In genomic region chr5:137220523-137220927, GRCh38 we compare ENCODE assay signal across 8 cellular contexts.
DNase-seq lines count a peak whose midpoint lies in the region; ATAC-seq, FAIRE-seq and TF ChIP-seq lines count a peak whose summit lies in the region.

No MANE protein-coding gene starts in this region.

- peak; percentile 91 for TF ChIP-seq CTCF in VCaP (conservative IDR thresholded peaks at IDR 0.05)

- H3K4me3 Mint-ChIP-seq in activated naive CD4-positive, alpha-beta T cell treated with anti-CD3 and anti-CD28 coated beads, Interleukin-2, amount 10 ng/mL, durations not matched to agents 7 days and 5 days, result no peak overlapping the region

- H3K27me3 Mint-ChIP-seq in activated naive CD4-positive, alpha-beta T cell treated with anti-CD3 and anti-CD28 coated beads, Interleukin-2, amount 10 ng/mL, durations not matched to agents 7 days and 5 days, result peaks cover 8% of the 10 kb centered on the region

- DNase-seq in activated naive CD4-positive, alpha-beta T cell treated with anti-CD3 and anti-CD28 coated beads, Interleukin-2, amount 50 U/mL, for 72 hours (ENCODE audit: low spot score in 2 of 2), result no peak
- DNase-seq in activated naive CD4-positive, alpha-beta T cell treated with anti-CD3 and anti-CD28 coated beads, Interleukin-2, amount 10 ng/mL, durations not matched to agents 7 days and 5 days, result no peak
- DNase-seq in NCI-H1694 (lab: John Stamatoyannopoulos, UW) (peak; percentile 6), hepatic stellate cell (ENCODE audit: low spot score) (peak; percentile 59), urothelium cell line (ENCODE audit: low spot score) (peak; percentile 65)
- no peak for DNase-seq in activated CD4-positive, alpha-beta T cell treated with anti-CD3 and anti-CD28 coated beads, Interleukin-2, amount 50 U/mL, for 48 hours

- H3K27ac Mint-ChIP-seq in activated naive CD4-positive, alpha-beta T cell treated with anti-CD3 and anti-CD28 coated beads, Interleukin-2, amount 50 U/mL, for 72 hours, result no peak overlapping the region
- H3K27ac Mint-ChIP-seq in activated naive CD4-positive, alpha-beta T cell treated with anti-CD3 and anti-CD28 coated beads, Interleukin-2, amount 10 ng/mL, durations not matched to agents 7 days and 5 days, result no peak overlapping the region

- peak; percentile 61 to 70 for ATAC-seq in activated naive CD4-positive, alpha-beta T cell treated with anti-CD3 and anti-CD28 coated beads, Interleukin-2, amount 50 U/mL, for 72 hours
- peak; percentile 82 for ATAC-seq in HG02759 (IDR thresholded peaks at IDR 0.05; ENCODE audit: unreplicated experiment)

- CTCF ChIA-PET in activated naive CD4-positive, alpha-beta T cell treated with anti-CD3 and anti-CD28 coated beads, Interleukin-2, amount 10 ng/mL, durations not matched to agents 7 days and 5 days (lab: Charles Lee), result no interaction called here

- no peak for FAIRE-seq in urothelium cell line (lab: Jason Lieb, UNC)

- H3K27ac ChIP-seq in VCaP, result peak overlapping the region; percentile 83

- no peaks in the 10 kb centered on the region for H3K4me1 Mint-ChIP-seq in activated naive CD4-positive, alpha-beta T cell treated with anti-CD3 and anti-CD28 coated beads, Interleukin-2, amount 10 ng/mL, durations not matched to agents 7 days and 5 days

- no peaks in the 10 kb centered on the region for H3K9me3 Mint-ChIP-seq in activated naive CD4-positive, alpha-beta T cell treated with anti-CD3 and anti-CD28 coated beads, Interleukin-2, amount 50 U/mL, for 72 hours
- H3K9me3 Mint-ChIP-seq in activated naive CD4-positive, alpha-beta T cell treated with anti-CD3 and anti-CD28 coated beads, Interleukin-2, amount 10 ng/mL, durations not matched to agents 7 days and 5 days, result no peaks in the 10 kb centered on the region

- H3K36me3 Mint-ChIP-seq in activated naive CD4-positive, alpha-beta T cell treated with anti-CD3 and anti-CD28 coated beads, Interleukin-2, amount 50 U/mL, for 72 hours, result no peaks in the 10 kb centered on the region
- H3K36me3 Mint-ChIP-seq in activated naive CD4-positive, alpha-beta T cell treated with anti-CD3 and anti-CD28 coated beads, Interleukin-2, amount 10 ng/mL, durations not matched to agents 7 days and 5 days, result no peaks in the 10 kb centered on the region

Comparison
In these comparisons a context has a peak if more than half of its experiments do, and no peak if none do; other contexts are left out.
1. DNase-seq: peak in NCI-H1694 (single experiment), hepatic stellate cell (single experiment) and urothelium cell line (single experiment); none in activated naive CD4-positive, alpha-beta T cell treated with anti-CD3 and anti-CD28 coated beads, Interleukin-2, amount 50 U/mL, for 72 hours (0 of 2), activated naive CD4-positive, alpha-beta T cell treated with anti-CD3 and anti-CD28 coated beads, Interleukin-2, amount 10 ng/mL, durations not matched to agents 7 days and 5 days (single experiment) and activated CD4-positive, alpha-beta T cell treated with anti-CD3 and anti-CD28 coated beads, Interleukin-2, amount 50 U/mL, for 48 hours (0 of 2).